27 cellular contexts compared by ENCODE assay signal in genomic region chr15:31843426-31844055, GRCh38. TPM values are rescaled to one million over a fixed set of nuclear protein-coding genes. Genes with fewer than 3 reads are reported as not detected.
DNase-seq lines count a peak whose midpoint lies in the region; ATAC-seq and TF ChIP-seq lines count a peak whose summit lies in the region.
"Had no signal": no experiment of that assay in that cellular context is flagged by ENCODE, and none has a peak within 500 bp of the region (broad histone marks: within the 10 kb centered on the region; RNA-seq: fewer than 3 reads in every experiment).

No MANE protein-coding gene starts in this region.

- intact Hi-C loops in adrenal gland (cut with DNase I), result no loop called here
- intact Hi-C loops in heart left ventricle (cut with DNase I), result loop anchor here in 1 of 10 donors (5.0 kb wide), 1 partner anchor 41 kb away; no protein-coding TSS in a partner anchor

- H3K79me1 ChIP-seq in mesenchymal stem cell (replicated peaks; ENCODE audit: low read length, poor library complexity, severe bottlenecking), result no peaks in the 10 kb centered on the region

- H3K4me1 ChIP-seq in mesenchymal stem cell (ENCODE audit: control insufficient read depth, insufficient read depth, low read depth, low read length) (no peaks in the 10 kb centered on the region), adrenal gland (replicated peaks in 1 of 2) (peaks cover 0 to 16% of the 10 kb centered on the region in 2 donors), heart left ventricle (peaks cover 0 to 16% (median 5%) of the 10 kb centered on the region in 12 donors)
- H3K4me1 ChIP-seq: body of pancreas, psoas muscle, stomach, upper lobe of left lung had no signal

- no peak for TF ChIP-seq CTCF in adrenal gland (IDR thresholded peaks at IDR 0.05)
- no peak for TF ChIP-seq CTCF in heart left ventricle (IDR thresholded peaks at IDR 0.05)

- H3K9me3 ChIP-seq in mesenchymal stem cell (ENCODE audit: control insufficient read depth, low read length) (no peaks in the 10 kb centered on the region), adrenal gland (replicated peaks in 1 of 3) (no peaks in the 10 kb centered on the region), heart left ventricle (peaks cover 0 to under 1% (median 0%) of the 10 kb centered on the region in 12 donors)
- H3K9me3 ChIP-seq: body of pancreas, upper lobe of left lung had no signal

- no peak overlapping the region for H3K4me3 ChIP-seq in mesenchymal stem cell (ENCODE audit: insufficient read depth in 1 of 2, low read depth in 1 of 2, low read length in 2 of 2)
- H3K4me3 ChIP-seq in adrenal gland, result no peak overlapping the region
- H3K4me3 ChIP-seq in heart left ventricle, result no peak overlapping the region
- H3K4me3 ChIP-seq: body of pancreas, PC-9, psoas muscle, stomach, upper lobe of left lung had no signal

- no peak overlapping the region for H4K8ac ChIP-seq in mesenchymal stem cell (ENCODE audit: low read length)

- 80% methylated on average over 5 of the region's 5 CpGs for WGBS in mesenchymal stem cell
- WGBS in adrenal gland, 4 donors, result 78 to 85% (median 81%) methylated on average over 5 of the region's 5 CpGs
- WGBS in heart left ventricle, 4 donors, result 67 to 77% (median 74%) methylated on average over 5 of the region's 5 CpGs

- H3K36me3 ChIP-seq in mesenchymal stem cell (ENCODE audit: control insufficient read depth in 1 of 2, insufficient read depth in 2 of 2, low read depth in 1 of 2, low read length in 2 of 2), result no peaks in the 10 kb centered on the region
- no peaks in the 10 kb centered on the region for H3K36me3 ChIP-seq in adrenal gland (replicated peaks in 1 of 2)
- H3K36me3 ChIP-seq in heart left ventricle, result no peaks in the 10 kb centered on the region
- H3K36me3 ChIP-seq: stomach, upper lobe of left lung had no signal

- H3K9ac ChIP-seq in mesenchymal stem cell (ENCODE audit: low read length), result no peak overlapping the region

- no peak for ATAC-seq in heart left ventricle
- ATAC-seq: body of pancreas; CD8-positive, alpha-beta T cell; left ventricle myocardium superior; psoas muscle had no signal

- H3K23ac ChIP-seq in mesenchymal stem cell (ENCODE audit: low read length in 2 of 2), result no peak overlapping the region

- H3K27me3 ChIP-seq in mesenchymal stem cell (ENCODE audit: control insufficient read depth in 1 of 2, insufficient read depth in 1 of 2, low read length in 2 of 2), result no peaks in the 10 kb centered on the region
- H3K27me3 ChIP-seq in adrenal gland, result no peaks in the 10 kb centered on the region
- H3K27me3 ChIP-seq in heart left ventricle, result no peaks in the 10 kb centered on the region
- H3K27me3 ChIP-seq: body of pancreas, stomach, upper lobe of left lung had no signal

- H2AK5ac ChIP-seq in mesenchymal stem cell (ENCODE audit: low read length, severe bottlenecking), result no peak overlapping the region

- H3K4me2 ChIP-seq in mesenchymal stem cell (ENCODE audit: low read length, poor library complexity, severe bottlenecking), result no peak overlapping the region
- H3K4me2 ChIP-seq: PC-9 had no signal

- H2AFZ ChIP-seq in mesenchymal stem cell (ENCODE audit: low read depth, low read length), result no peak overlapping the region
- H2AFZ ChIP-seq: PC-9 had no signal

- no peak overlapping the region for H2BK120ac ChIP-seq in mesenchymal stem cell (ENCODE audit: low read depth, low read length)

- no peak overlapping the region for H2BK12ac ChIP-seq in mesenchymal stem cell (ENCODE audit: low read length in 2 of 2)

- no peak overlapping the region for H2BK15ac ChIP-seq in mesenchymal stem cell (ENCODE audit: low read depth, poor library complexity, severe bottlenecking)

- H3K14ac ChIP-seq in mesenchymal stem cell (ENCODE audit: low read length in 2 of 2), result no peak overlapping the region

- H3K27ac ChIP-seq in caudate nucleus (ENCODE audit: low read depth, low read length) (peak overlapping the region; percentile 96), mesenchymal stem cell (ENCODE audit: low read length, poor library complexity, severe bottlenecking) (no peak overlapping the region), substantia nigra (ENCODE audit: low read depth, low read length, poor library complexity, severe bottlenecking) (peak overlapping the region; percentile 96), adrenal gland (no peak overlapping the region), heart left ventricle (no peak overlapping the region)
- H3K27ac ChIP-seq: body of pancreas, PC-9, psoas muscle, stomach, upper lobe of left lung had no signal

- DNase-seq in NCI-H2081 (lab: John Stamatoyannopoulos, UW), result peak; percentile 1 to 41
- DNase-seq in NCI-H2081 treated with DMSO at 0.1 percent for 48 hours (lab: John Stamatoyannopoulos, UW), result no peak
- DNase-seq in caudate nucleus (lab: John Stamatoyannopoulos, UW), result peak in 43 of 61 donors; percentile 18 to 87 (median 62)
- no peak for DNase-seq in mesenchymal stem cell
- peak in 33 of 49 donors; percentile 22 to 83 (median 61) for DNase-seq in substantia nigra (lab: John Stamatoyannopoulos, UW)
- no peak for DNase-seq in RPMI8226
- DNase-seq in adrenal gland, result no peak
- DNase-seq in heart left ventricle, result no peak
- DNase-seq: activated CD4-positive, alpha-beta T cell treated with anti-CD3 and anti-CD28 coated beads, Interleukin-2, amount 50 U/mL, for 48 hours; activated CD8-positive, alpha-beta memory T cell treated with anti-CD3 and anti-CD28 coated beads, Interleukin-2, amount 50 U/mL, for 4 hours; activated naive CD8-positive, alpha-beta T cell treated with anti-CD3 and anti-CD28 coated beads, Interleukin-2, amount 10 ng/mL, durations not matched to agents 7 days and 5 days; AML-193; body of pancreas; CD8-positive, alpha-beta T cell; GF-D8; KBM-7; left ventricle myocardium superior; MV-4-11; NCI-H1694; NCI-H2171 treated with DMSO at 0.1 percent for 48 hours; PC-9; psoas muscle; SHP77; stimulated activated CD8-positive, alpha-beta memory T cell treated with anti-CD3 and anti-CD28 coated beads, Interleukin-4, amount 100 ng/mL, for 48 hours; stomach; upper lobe of left lung had no signal

- H3K18ac ChIP-seq in mesenchymal stem cell (ENCODE audit: low read depth in 1 of 2, low read length in 2 of 2), result no peak overlapping the region

- no peak overlapping the region for H3K4ac ChIP-seq in mesenchymal stem cell (ENCODE audit: low read depth in 1 of 2, low read length in 2 of 2)

- peak overlapping the region; percentile 48 for H4K91ac ChIP-seq in mesenchymal stem cell (ENCODE audit: low read length)

- H2BK5ac ChIP-seq in mesenchymal stem cell (ENCODE audit: low read depth, low read length, poor library complexity, severe bottlenecking), result no peak overlapping the region

- TF ChIP-seq POLR2A in adrenal gland (IDR thresholded peaks at IDR 0.05) (no peak), heart left ventricle (IDR thresholded peaks at IDR 0.05) (no peak)

RNA-seq across cellular contexts. Expression of gene OTUD7A, which starts 26.9 kb away (rescaled TPM):
- polyA plus RNA-seq in mesenchymal stem cell (2013, experiment 1 of 2), result not detected
- polyA plus RNA-seq in mesenchymal stem cell (2013, experiment 2 of 2), result not detected
- total RNA-seq in adrenal gland (1 to 10 TPM in 7 of 8 donors, under 1 TPM in 1; 0.67 to 4.0 (median 1.9) TPM), heart left ventricle (1 to 10 TPM in 7 of 9 donors, under 1 TPM in 2; 0.42 to 4.4 (median 1.5) TPM)
- polyA plus RNA-seq in adrenal gland (1 to 10 TPM in 1 of 3 donors, under 1 TPM in 2; 0.44 to 1.5 (median 0.64) TPM), heart left ventricle (1 to 10 TPM in 1 of 2 donors, under 1 TPM in 1; 0.65 to 1.1 TPM)
- total RNA-seq: HT1080 had no signal

Comparison
In these comparisons a context has a peak if more than half of its experiments do, and no peak if none do; other contexts are left out.
1. DNase-seq: peak in NCI-H2081 (2 of 2), caudate nucleus (43 of 61) and substantia nigra (33 of 49); none in NCI-H2081 treated with DMSO at 0.1 percent for 48 hours (single experiment), mesenchymal stem cell (single experiment), RPMI8226 (single experiment), adrenal gland (0 of 7) and heart left ventricle (0 of 5).
2. H3K27ac ChIP-seq: peak in caudate nucleus (single experiment) and substantia nigra (single experiment); none in mesenchymal stem cell (single experiment), adrenal gland (0 of 5) and heart left ventricle (0 of 12).